ENCODE assay signal across 8 cellular contexts in the genomic region with DNA sequence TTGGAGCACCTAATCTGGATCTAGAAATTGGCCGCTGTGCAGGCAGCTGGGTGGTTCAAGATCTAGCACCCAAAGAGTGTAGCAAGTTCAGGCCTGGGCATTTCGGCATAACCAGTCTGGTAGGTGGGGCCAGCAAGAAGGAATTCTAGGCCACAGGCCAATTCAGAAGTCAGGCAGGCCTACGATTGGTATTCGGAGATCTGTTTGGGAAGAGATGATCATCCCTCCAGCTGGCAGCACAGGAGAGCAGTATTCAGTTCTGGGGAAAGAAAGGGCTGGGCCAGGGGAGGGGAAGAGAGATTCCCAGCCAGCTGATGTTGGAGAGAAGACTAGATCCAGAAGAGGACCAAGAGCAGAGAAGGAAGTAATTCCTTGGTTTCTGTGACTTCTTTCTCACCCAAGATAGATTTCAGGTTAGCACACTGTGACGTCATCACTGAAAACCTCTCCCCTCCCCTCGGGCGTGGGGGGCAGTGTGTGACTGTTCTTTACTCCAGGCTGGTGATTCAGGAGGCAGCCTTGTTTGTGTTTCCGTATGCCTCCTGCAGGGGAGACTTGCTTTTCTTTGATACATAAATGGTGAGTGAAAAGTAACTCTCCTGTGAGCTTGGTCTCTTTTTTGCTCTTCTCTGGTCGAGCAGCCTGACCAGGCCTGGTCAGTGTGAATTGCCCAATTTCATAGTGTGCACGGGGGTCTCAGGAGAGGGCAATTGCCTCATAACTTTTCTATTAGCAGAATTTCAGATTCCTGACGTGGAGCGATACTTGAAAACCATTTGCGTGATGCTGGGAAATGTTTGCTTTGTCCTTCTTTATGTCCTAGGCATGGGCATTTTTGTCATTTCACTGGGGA.
DNase-seq lines count a peak whose midpoint lies in the region; TF ChIP-seq lines count a peak whose summit lies in the region.

No MANE protein-coding gene starts in this region.

- H3K9me3 ChIP-seq in transverse colon: no peaks in the 10 kb centered on the region
- no peaks in the 10 kb centered on the region for H3K9me3 ChIP-seq in SJCRH30 (replicated peaks)

- H3K4me1 ChIP-seq in transverse colon (peaks cover 7 to 64% (median 25%) of the 10 kb centered on the region in 4 donors), SJCRH30 (no peaks in the 10 kb centered on the region)

- no peak for TF ChIP-seq POLR2A in transverse colon (IDR thresholded peaks at IDR 0.05)

- H3K4me3 ChIP-seq in transverse colon (no peak overlapping the region), SJCRH30 (no peak overlapping the region)

- H3K27me3 ChIP-seq in transverse colon (no peaks in the 10 kb centered on the region), SJCRH30 (no peaks in the 10 kb centered on the region)

- DNase-seq in KBM-7 (peak; percentile 15), T47D (ENCODE audit: low read depth in 1 of 2, low spot score in 1 of 2) (peak; percentile 20 to 78), kidney tubule cell (ENCODE audit: low spot score) (peak; percentile 88), transverse colon (no peak), SJCRH30 (no peak), SKM-1 treated with dmso at 0.1 percent for 144 hours (lab: John Stamatoyannopoulos, UW; ENCODE audit: unreplicated experiment) (no peak)
- no peak for DNase-seq in stimulated activated CD4-positive, alpha-beta T cell treated with anti-CD3 and anti-CD28 coated beads, Interleukin-12 subunit alpha, Interleukin-12 subunit beta, amount 100 ng/mL, for 4 hours
- no peak for DNase-seq in stimulated activated CD4-positive, alpha-beta T cell treated with anti-CD3 and anti-CD28 coated beads, Interleukin-4, amount 100 ng/mL, for 1 hour

- TF ChIP-seq CTCF in transverse colon (IDR thresholded peaks at IDR 0.05): no peak

- in situ Hi-C loops in KBM-7 (cut with MboI; ENCODE audit: low pct_unique_long_range_greater_than_20kb, low sequenced_read_pairs) (no loop called here), T47D (cut with HindIII; ENCODE audit: low pct_unique_long_range_greater_than_20kb, low sequenced_read_pairs) (no loop called here), transverse colon (cut with MboI; ENCODE audit: low pct_ligation_motif_present in 1 of 4, low pct_unique_long_range_greater_than_20kb in 1 of 4, low sequenced_read_pairs in 3 of 4) (no loop called here)

- intact Hi-C loops in transverse colon (cut with DNase I; ENCODE audit: low total_unique reads): no loop called here

- H3K27ac ChIP-seq in transverse colon (peak overlapping the region; percentile 37 to 74 (median 48)), SJCRH30 (no peak overlapping the region)

- 48 to 49% methylated on average over 2 to 13 of the region's 13 CpGs for WGBS in transverse colon (ENCODE audit: low coverage in 1 of 2), 2 donors

- TF ChIP-seq EP300 in transverse colon (IDR thresholded peaks at IDR 0.05; ENCODE audit: low read depth): no peak

- H3K36me3 ChIP-seq in transverse colon (no peaks in the 10 kb centered on the region), SJCRH30 (no peaks in the 10 kb centered on the region)

Comparison
In these comparisons a context has a peak if more than half of its experiments do, and no peak if none do; other contexts are left out.
1. DNase-seq: peak in KBM-7 (single experiment), T47D (2 of 2) and kidney tubule cell (single experiment); none in transverse colon (single experiment), SJCRH30 (0 of 2), stimulated activated CD4-positive, alpha-beta T cell treated with anti-CD3 and anti-CD28 coated beads, Interleukin-12 subunit alpha, Interleukin-12 subunit beta, amount 100 ng/mL, for 4 hours (single experiment), stimulated activated CD4-positive, alpha-beta T cell treated with anti-CD3 and anti-CD28 coated beads, Interleukin-4, amount 100 ng/mL, for 1 hour (single experiment) and SKM-1 treated with dmso at 0.1 percent for 144 hours (single experiment).